8 cellular contexts compared by ENCODE assay signal in the genomic region with DNA sequence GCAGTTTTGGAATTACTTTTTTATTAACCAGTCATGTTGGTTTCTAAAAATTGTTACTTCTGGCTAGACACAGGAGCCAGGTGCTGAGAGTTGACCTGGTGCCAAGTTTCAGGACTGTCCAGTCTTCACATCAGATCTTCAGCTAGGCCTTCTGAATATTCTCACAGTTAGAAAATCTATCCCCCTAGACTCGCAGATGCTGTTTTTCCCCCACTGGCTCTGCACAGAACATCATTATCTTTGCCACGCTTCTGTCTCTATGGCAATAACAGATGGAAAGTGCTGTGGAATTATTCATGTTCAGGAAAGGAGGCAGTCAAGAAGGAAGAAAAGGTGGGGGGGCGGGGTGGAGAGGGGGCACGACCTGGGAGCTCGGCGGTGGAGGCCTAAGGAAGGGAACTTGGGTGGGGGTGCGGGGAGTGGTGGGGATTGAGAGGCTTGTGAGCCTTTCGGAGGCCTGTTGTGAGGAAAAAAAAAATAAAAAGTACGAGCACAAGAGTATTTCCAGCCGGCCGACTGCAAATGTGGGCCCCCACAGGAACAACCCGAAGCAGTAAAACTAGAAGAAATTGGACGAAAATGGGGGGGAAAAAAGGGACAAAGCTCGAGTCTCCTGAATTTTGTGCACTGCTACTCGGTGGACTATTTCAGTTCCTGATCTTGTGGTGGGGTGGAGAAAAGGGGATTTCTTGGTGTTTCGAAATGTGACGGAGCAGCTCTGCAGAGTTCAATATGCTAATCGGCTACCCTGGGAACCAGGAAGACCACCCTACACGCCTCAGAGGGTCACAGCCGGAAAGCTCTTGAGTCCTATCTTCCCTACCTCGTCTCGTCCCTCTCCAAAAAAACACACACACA. TPM values are rescaled to one million over a fixed set of nuclear protein-coding genes. Genes with fewer than 3 reads are reported as not detected.
DNase-seq lines count a peak whose midpoint lies in the region; ATAC-seq and TF ChIP-seq lines count a peak whose summit lies in the region.

No MANE protein-coding gene starts in this region.

- CTCF ChIA-PET in activated CD8-positive, alpha-beta memory T cell treated with anti-CD3 and anti-CD28 coated beads, Interleukin-2, amount 10 ng/mL, durations not matched to agents 7 days and 5 days (lab: Charles Lee), result interaction anchor here (1.0 to 2.1 kb wide), 5 partner anchors 15 to 311 kb away, joined by 3 to 10 read pairs (median 4); partner anchors contain the start of gene PRKCI

- no peak for ATAC-seq in activated CD8-positive, alpha-beta memory T cell treated with anti-CD3 and anti-CD28 coated beads, Interleukin-2, amount 10 ng/mL, durations not matched to agents 7 days and 5 days

- TF ChIP-seq CTCF in HFFc6 (IDR thresholded peaks at IDR 0.05) (no peak), NB4 (IDR thresholded peaks at IDR 0.05; ENCODE audit: low read depth, low read length) (no peak), fibroblast of mammary gland (conservative IDR thresholded peaks at IDR 0.05; ENCODE audit: control insufficient read depth, insufficient read depth, low read depth, low read length) (no peak), nephron progenitor cell (IDR thresholded peaks at IDR 0.05) (no peak)

- H3K4me1 Mint-ChIP-seq in activated CD8-positive, alpha-beta memory T cell treated with anti-CD3 and anti-CD28 coated beads, Interleukin-2, amount 10 ng/mL, durations not matched to agents 7 days and 5 days, result peaks cover 33% of the 10 kb centered on the region
- H3K4me1 Mint-ChIP-seq in HFFc6 (ENCODE audit: low read depth) (peaks cover 60% of the 10 kb centered on the region), nephron progenitor cell (peaks cover 60% of the 10 kb centered on the region)

- no peak for TF ChIP-seq POLR2A in NB4 (IDR thresholded peaks at IDR 0.05; ENCODE audit: extremely low read depth, insufficient read length)

- H3K4me3 Mint-ChIP-seq in activated CD8-positive, alpha-beta memory T cell treated with anti-CD3 and anti-CD28 coated beads, Interleukin-2, amount 10 ng/mL, durations not matched to agents 7 days and 5 days, result peak overlapping the region; percentile 68
- H3K4me3 Mint-ChIP-seq in HFFc6 (peak overlapping the region; percentile 91), nephron progenitor cell (peak overlapping the region; percentile 86)

- H3K27ac Mint-ChIP-seq in activated CD8-positive, alpha-beta memory T cell treated with anti-CD3 and anti-CD28 coated beads, Interleukin-2, amount 10 ng/mL, durations not matched to agents 7 days and 5 days, result peak overlapping the region; percentile 76
- peak overlapping the region; percentile 93 for H3K27ac Mint-ChIP-seq in HFFc6
- peak overlapping the region; percentile 99 for H3K27ac Mint-ChIP-seq in nephron progenitor cell

- peak overlapping the region; percentile 68 for H3K4me3 ChIP-seq in NB4 (ENCODE audit: low read depth, low read length)
- peak overlapping the region; percentile 54 for H3K4me3 ChIP-seq in fibroblast of mammary gland (ENCODE audit: control insufficient read depth, low read depth, low read length)

- no peak for DNase-seq in activated CD8-positive, alpha-beta memory T cell treated with anti-CD3 and anti-CD28 coated beads, Interleukin-2, amount 10 ng/mL, durations not matched to agents 7 days and 5 days
- DNase-seq in activated CD8-positive, alpha-beta memory T cell treated with anti-CD3 and anti-CD28 coated beads, Interleukin-2, amount 50 U/mL, for 48 hours, result no peak
- DNase-seq in HFFc6 (peak; percentile 38), NB4 (ENCODE audit: low read depth) (peak; percentile 76), UCSD-AML1 (lab: John Stamatoyannopoulos, UW; ENCODE audit: unreplicated experiment) (peak; percentile 53), fibroblast of mammary gland (ENCODE audit: low read depth) (peak; percentile 25), nephron progenitor cell (peak; percentile 39), NCI-H1436 treated with DMSO at 0.1 percent for 48 hours (lab: John Stamatoyannopoulos, UW) (no peak)

- H3K27me3 Mint-ChIP-seq in activated CD8-positive, alpha-beta memory T cell treated with anti-CD3 and anti-CD28 coated beads, Interleukin-2, amount 10 ng/mL, durations not matched to agents 7 days and 5 days, result no peaks in the 10 kb centered on the region
- H3K27me3 Mint-ChIP-seq in HFFc6 (ENCODE audit: insufficient read depth) (no peaks in the 10 kb centered on the region; the same call in 1 of the 2 replicates), nephron progenitor cell (ENCODE audit: low read depth, poor library complexity) (no peaks in the 10 kb centered on the region)

- no peaks in the 10 kb centered on the region for H3K9me3 Mint-ChIP-seq in activated CD8-positive, alpha-beta memory T cell treated with anti-CD3 and anti-CD28 coated beads, Interleukin-2, amount 10 ng/mL, durations not matched to agents 7 days and 5 days (ENCODE audit: low read depth)
- H3K9me3 Mint-ChIP-seq in HFFc6, result no peaks in the 10 kb centered on the region
- H3K9me3 Mint-ChIP-seq in nephron progenitor cell, result peaks cover 8% of the 10 kb centered on the region

- H3K36me3 Mint-ChIP-seq in activated CD8-positive, alpha-beta memory T cell treated with anti-CD3 and anti-CD28 coated beads, Interleukin-2, amount 10 ng/mL, durations not matched to agents 7 days and 5 days, result peaks cover 12% of the 10 kb centered on the region
- peaks cover 11% of the 10 kb centered on the region for H3K36me3 Mint-ChIP-seq in HFFc6 (ENCODE audit: low read depth)
- H3K36me3 Mint-ChIP-seq in nephron progenitor cell (ENCODE audit: low read depth), result peaks cover 15% of the 10 kb centered on the region

RNA-seq across cellular contexts. Expression of gene SKIL, which starts 1.5 kb away (rescaled TPM):
- 10 to 100 TPM; 13.9 to 20.9 TPM for total RNA-seq in activated CD8-positive, alpha-beta memory T cell treated with anti-CD3 and anti-CD28 coated beads, Interleukin-2, amount 10 ng/mL, durations not matched to agents 7 days and 5 days
- total RNA-seq in HFFc6 (2021; fragmentation: NEBNext Ultra II Directional; extraction: Animal tissue kit (Norgen Biotek cat#: 25700)), result 10 to 100 TPM; 44.6 to 61.3 (median 49.9) TPM

Comparison
In these comparisons a context has a peak if more than half of its experiments do, and no peak if none do; other contexts are left out.
1. DNase-seq: peak in HFFc6 (single experiment), NB4 (single experiment), UCSD-AML1 (single experiment), fibroblast of mammary gland (single experiment) and nephron progenitor cell (single experiment); none in activated CD8-positive, alpha-beta memory T cell treated with anti-CD3 and anti-CD28 coated beads, Interleukin-2, amount 10 ng/mL, durations not matched to agents 7 days and 5 days (single experiment), activated CD8-positive, alpha-beta memory T cell treated with anti-CD3 and anti-CD28 coated beads, Interleukin-2, amount 50 U/mL, for 48 hours (single experiment) and NCI-H1436 treated with DMSO at 0.1 percent for 48 hours (single experiment).
2. Peak in every context shown above with its lines, with median percentiles within 50 percentile points of each other: H3K27ac Mint-ChIP-seq and H3K4me3 Mint-ChIP-seq.